Comparison of ENCODE assay signal across 24 cellular contexts in the genomic region with DNA sequence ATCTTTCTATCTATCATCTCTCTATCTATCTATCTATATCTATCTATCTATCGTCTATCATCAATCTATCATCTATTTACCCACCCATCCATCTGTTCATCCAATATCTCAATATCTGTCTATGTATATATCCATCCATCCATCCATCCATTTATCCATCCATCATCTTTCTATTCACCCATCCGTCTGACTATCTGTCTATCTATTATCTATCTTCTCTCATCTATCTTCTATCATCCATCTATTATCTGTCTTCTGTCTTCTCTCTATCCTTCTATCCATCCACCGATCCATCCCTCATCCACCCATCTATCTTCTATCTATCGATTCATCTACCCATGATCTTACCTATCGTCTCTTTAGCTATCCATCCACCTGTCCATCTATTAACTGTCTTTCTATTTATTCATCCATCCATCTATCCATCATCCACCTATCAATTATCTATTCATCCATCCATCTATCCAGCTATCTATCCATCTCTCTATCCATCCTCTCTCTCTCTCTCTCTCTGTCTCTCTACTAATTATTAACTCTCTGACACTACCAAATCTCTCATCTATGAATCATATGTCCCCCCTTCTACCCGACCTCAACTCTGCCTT.
"Had no signal": no experiment of that assay in that cellular context is flagged by ENCODE, and none has a peak within 500 bp of the region (broad histone marks: within the 10 kb centered on the region; RNA-seq: fewer than 3 reads in every experiment).

No MANE protein-coding gene starts in this region.

- H3K4me3 ChIP-seq: stomach, suprapubic skin, testis, thoracic aorta, thyroid gland, tibial artery, tibial nerve, transverse colon, upper lobe of left lung, upper lobe of right lung, uterus, vagina had no signal

- DNase-seq: stimulated activated CD4-positive, alpha-beta T cell treated with anti-CD3 and anti-CD28 coated beads, Interleukin-2, amount 100 ng/mL, for 48 hours; stimulated activated CD4-positive, alpha-beta T cell treated with anti-CD3 and anti-CD28 coated beads, Interleukin-4, amount 100 ng/mL, for 1 hour; stimulated activated CD4-positive, alpha-beta T cell treated with anti-CD3 and anti-CD28 coated beads, Interleukin-4, amount 100 ng/mL, for 4 hours; stimulated activated CD8-positive, alpha-beta memory T cell treated with anti-CD3 and anti-CD28 coated beads, Interleukin-4, amount 100 ng/mL, for 48 hours; stimulated activated naive B cell treated with anti-CD40 and anti-IgM and Interleukin-4, amounts not matched to agents 10 μg/mL and 1 μg/mL and 100 μg/mL, for 72 hours; stimulated activated naive CD4-positive, alpha-beta T cell; stimulated activated naive CD4-positive, alpha-beta T cell treated with Interleukin-2 at 50 U/mL for 16 hours; stimulated activated naive CD8-positive, alpha-beta T cell treated with anti-CD3 and anti-CD28 coated beads, Interleukin-15, amount 100 ng/mL, for 72 hours; stimulated activated naive CD8-positive, alpha-beta T cell treated with anti-CD3 and anti-CD28 coated beads, Interleukin-15, Interleukin-2, amounts not matched to agents 100 U/mL and 50 U/mL, for 24 hours; stomach; substantia nigra; testis; thyroid gland; tibial artery; transverse colon; trophoblast cell; upper lobe of left lung; upper lobe of right lung; uterus had no signal

- H3K27me3 ChIP-seq: testis, thyroid gland, tibial nerve, transverse colon, upper lobe of left lung, upper lobe of right lung, uterus, vagina had no signal

- H3K4me1 ChIP-seq: stomach, suprapubic skin, thyroid gland, tibial nerve, transverse colon, upper lobe of left lung, upper lobe of right lung, uterus, vagina had no signal

- H3K9me3 ChIP-seq: stomach, suprapubic skin, testis, thoracic aorta, thyroid gland, tibial nerve, transverse colon, upper lobe of right lung, uterus, vagina had no signal

- FAIRE-seq: urothelium cell line had no signal

- H3K36me3 ChIP-seq: stomach, suprapubic skin, thoracic aorta, thyroid gland, tibial artery, tibial nerve, transverse colon, upper lobe of left lung, upper lobe of right lung, uterus, vagina had no signal

- H3K27ac ChIP-seq: stomach, suprapubic skin, testis, thoracic aorta, thyroid gland, tibial artery, tibial nerve, transverse colon, upper lobe of left lung, upper lobe of right lung, uterus, vagina had no signal
